9 cellular contexts compared by ENCODE assay signal in genomic region chr9:113343732-113344231, GRCh38. TPM values are rescaled to one million over a fixed set of nuclear protein-coding genes. Genes with fewer than 3 reads are reported as not detected.
DNase-seq lines count a peak whose midpoint lies in the region; ATAC-seq and TF ChIP-seq lines count a peak whose summit lies in the region.
"Had no signal": no experiment of that assay in that cellular context is flagged by ENCODE, and none has a peak within 500 bp of the region (broad histone marks: within the 10 kb centered on the region; RNA-seq: fewer than 3 reads in every experiment).

No MANE protein-coding gene starts in this region.

- peak overlapping the region; percentile 36 for H2AFZ ChIP-seq in DND-41 (ENCODE audit: low read depth, low read length)

- TF ChIP-seq CTCF in DND-41 (IDR thresholded peaks at IDR 0.05; ENCODE audit: borderline replicate concordance, extremely low read depth, low read length, poor library complexity, severe bottlenecking) (no peak), tibial artery (IDR thresholded peaks at IDR 0.05) (no peak)

- no peaks in the 10 kb centered on the region for H3K36me3 Mint-ChIP-seq in stimulated activated effector memory CD8-positive, alpha-beta T cell treated with anti-CD3 and anti-CD28 coated beads, Interleukin-12 subunit alpha, Interleukin-12 subunit beta, amount 100 ng/mL, for 72 hours
- peaks cover 0 to 3% (median 0%) of the 10 kb centered on the region in 5 donors for H3K36me3 Mint-ChIP-seq in naive thymus-derived CD4-positive, alpha-beta T cell

- H3K4me3 ChIP-seq in DND-41 (ENCODE audit: low read depth in 1 of 2, low read length in 2 of 2), result no peak overlapping the region
- no peak overlapping the region for H3K4me3 ChIP-seq in tibial artery
- no peak overlapping the region for H3K4me3 ChIP-seq in naive thymus-derived CD4-positive, alpha-beta T cell (ENCODE audit: low read length)

- peaks cover 0 to 7% (median 0%) of the 10 kb centered on the region in 5 donors for H3K27me3 Mint-ChIP-seq in naive thymus-derived CD4-positive, alpha-beta T cell

- peaks cover 32% of the 10 kb centered on the region for H3K4me1 Mint-ChIP-seq in stimulated activated effector memory CD8-positive, alpha-beta T cell treated with anti-CD3 and anti-CD28 coated beads, Interleukin-12 subunit alpha, Interleukin-12 subunit beta, amount 100 ng/mL, for 72 hours
- H3K4me1 Mint-ChIP-seq in naive thymus-derived CD4-positive, alpha-beta T cell, result peaks cover 12 to 58% (median 30%) of the 10 kb centered on the region in 7 donors

- H3K4me3 Mint-ChIP-seq in stimulated activated effector memory CD8-positive, alpha-beta T cell treated with anti-CD3 and anti-CD28 coated beads, Interleukin-12 subunit alpha, Interleukin-12 subunit beta, amount 100 ng/mL, for 72 hours, result no peak overlapping the region
- H3K4me3 Mint-ChIP-seq in naive thymus-derived CD4-positive, alpha-beta T cell, result no peak overlapping the region
- H3K4me3 Mint-ChIP-seq: central memory CD8-positive, alpha-beta T cell had no signal

- peaks cover 32% of the 10 kb centered on the region for H3K4me1 ChIP-seq in DND-41 (ENCODE audit: insufficient read depth, low read length)
- peaks cover 0 to 27% (median 18%) of the 10 kb centered on the region in 4 donors for H3K4me1 ChIP-seq in tibial artery
- H3K4me1 ChIP-seq in naive thymus-derived CD4-positive, alpha-beta T cell (ENCODE audit: control insufficient read depth in 2 of 2, insufficient read depth in 2 of 2, low read length in 2 of 2), result peaks cover 4 to 20% of the 10 kb centered on the region in 2 donors

- POLR2A ChIA-PET in naive thymus-derived CD4-positive, alpha-beta T cell (lab: Charles Lee), result interaction anchor here (0.9 kb wide), 1 partner anchor 28 kb away, joined by 3 read pairs; no protein-coding TSS in a partner anchor

- H3K79me2 ChIP-seq in DND-41 (ENCODE audit: insufficient read depth, low read length), result no peaks in the 10 kb centered on the region

- peaks cover 2% of the 10 kb centered on the region for H3K27me3 ChIP-seq in DND-41 (ENCODE audit: insufficient read depth, low read length, poor library complexity)
- no peaks in the 10 kb centered on the region for H3K27me3 ChIP-seq in layer of hippocampus (ENCODE audit: control insufficient read depth, insufficient read depth, low read length)
- no peaks in the 10 kb centered on the region for H3K27me3 ChIP-seq in tibial artery
- H3K27me3 ChIP-seq in naive thymus-derived CD4-positive, alpha-beta T cell (ENCODE audit: control insufficient read depth in 2 of 2, insufficient read depth in 2 of 2, low read length in 2 of 2), result peaks cover 0 to 1% of the 10 kb centered on the region in 2 donors

- no peak overlapping the region for H3K4me2 ChIP-seq in DND-41 (ENCODE audit: insufficient read depth, low read length)

- DNase-seq in DND-41 (peak; percentile 60), NCI-H2029 (lab: John Stamatoyannopoulos, UW) (peak; percentile 98), astrocyte of the hippocampus (ENCODE audit: low read depth, low spot score) (peak; percentile 73), tibial artery (peak; percentile 92)
- DNase-seq in stimulated activated effector memory CD8-positive, alpha-beta T cell treated with anti-CD3 and anti-CD28 coated beads, Interleukin-12 subunit alpha, Interleukin-12 subunit beta, amount 100 ng/mL, for 72 hours (ENCODE audit: low spot score in 2 of 2), result no peak
- no peak for DNase-seq in naive thymus-derived CD4-positive, alpha-beta T cell

- peak overlapping the region; percentile 28; the same call in 1 of the 2 replicates for H3K9ac ChIP-seq in DND-41 (ENCODE audit: low read depth, low read length)

- H4K20me1 ChIP-seq in DND-41 (ENCODE audit: insufficient read depth, low read length), result no peaks in the 10 kb centered on the region

- intact Hi-C loops in tibial artery (cut with DNase I; ENCODE audit: low total_unique reads), result no loop called here
- intact Hi-C loops in naive thymus-derived CD4-positive, alpha-beta T cell (cut with micrococcal nuclease), result loop anchor here in 1 of 2 donors (5.0 kb wide), 1 partner anchor 121 kb away; the partner anchor contains the start of genes FKBP15 and SLC31A1

- CTCF ChIA-PET in naive thymus-derived CD4-positive, alpha-beta T cell (lab: Charles Lee), result no interaction called here

- H3K27ac ChIP-seq in DND-41 (ENCODE audit: low read length) (peak overlapping the region; percentile 62; the same call in 1 of the 2 replicates), layer of hippocampus (ENCODE audit: low read depth, low read length) (peak overlapping the region; percentile 63), tibial artery (peak overlapping the region; percentile 82 to 83)
- no peak overlapping the region for H3K27ac ChIP-seq in naive thymus-derived CD4-positive, alpha-beta T cell (ENCODE audit: low read depth, low read length)

- H3K9me3 ChIP-seq in DND-41 (ENCODE audit: insufficient read depth, low read length, severe bottlenecking) (no peaks in the 10 kb centered on the region), tibial artery (no peaks in the 10 kb centered on the region)
- no peaks in the 10 kb centered on the region for H3K9me3 ChIP-seq in naive thymus-derived CD4-positive, alpha-beta T cell (ENCODE audit: control insufficient read depth in 2 of 3, low read length in 3 of 3)

- H3K9me3 Mint-ChIP-seq in stimulated activated effector memory CD8-positive, alpha-beta T cell treated with anti-CD3 and anti-CD28 coated beads, Interleukin-12 subunit alpha, Interleukin-12 subunit beta, amount 100 ng/mL, for 72 hours, result no peaks in the 10 kb centered on the region
- H3K9me3 Mint-ChIP-seq in naive thymus-derived CD4-positive, alpha-beta T cell, result no peaks in the 10 kb centered on the region
- H3K9me3 Mint-ChIP-seq: central memory CD8-positive, alpha-beta T cell had no signal

- no peaks in the 10 kb centered on the region for H3K36me3 ChIP-seq in DND-41 (ENCODE audit: insufficient read depth, low read length)
- no peaks in the 10 kb centered on the region for H3K36me3 ChIP-seq in tibial artery
- peaks cover 0 to 4% (median 0%) of the 10 kb centered on the region in 3 experiments for H3K36me3 ChIP-seq in naive thymus-derived CD4-positive, alpha-beta T cell (ENCODE audit: control insufficient read depth in 2 of 3, insufficient read depth in 3 of 3, low read length in 3 of 3)

- no peak for ATAC-seq in DND-41 (ENCODE audit: insufficient read depth, low read depth)
- ATAC-seq in GM18519 (IDR thresholded peaks at IDR 0.05; ENCODE audit: low FRiP score, unreplicated experiment), result no peak
- no peak for ATAC-seq in stimulated activated effector memory CD8-positive, alpha-beta T cell treated with anti-CD3 and anti-CD28 coated beads, Interleukin-12 subunit alpha, Interleukin-12 subunit beta, amount 100 ng/mL, for 72 hours
- ATAC-seq in naive thymus-derived CD4-positive, alpha-beta T cell, result no peak

- H3K27ac Mint-ChIP-seq in stimulated activated effector memory CD8-positive, alpha-beta T cell treated with anti-CD3 and anti-CD28 coated beads, Interleukin-12 subunit alpha, Interleukin-12 subunit beta, amount 100 ng/mL, for 72 hours, result no peak overlapping the region
- H3K27ac Mint-ChIP-seq in naive thymus-derived CD4-positive, alpha-beta T cell, result peak overlapping the region in 1 of 9 donors; percentile 44

RNA-seq across cellular contexts. Expression of gene WDR31, which starts 3.7 kb away (rescaled TPM):
- 1 to 10 TPM in 4 of 5 experiments, under 1 TPM in 1; 0.27 to 1.7 (median 1.0) TPM for total RNA-seq in naive thymus-derived CD4-positive, alpha-beta T cell
- polyA plus RNA-seq in naive thymus-derived CD4-positive, alpha-beta T cell, result under 1 TPM; 0.48 to 0.49 TPM

RNA-seq across cellular contexts. Expression of gene BSPRY, which starts 5.6 kb away (rescaled TPM):
- 1 to 10 TPM in 2 of 5 experiments, under 1 TPM in 1, not detected in 2; 0.13 to 9.6 (median 1.2) TPM for total RNA-seq in naive thymus-derived CD4-positive, alpha-beta T cell
- under 1 TPM; 0.13 to 0.48 TPM for polyA plus RNA-seq in naive thymus-derived CD4-positive, alpha-beta T cell

RNA-seq across cellular contexts. Expression of gene HDHD3, which starts 33.0 kb away (rescaled TPM):
- 10 to 100 TPM; 11.3 to 32.2 (median 20.5) TPM for total RNA-seq in naive thymus-derived CD4-positive, alpha-beta T cell
- 10 to 100 TPM; 47.1 to 52.8 TPM for polyA plus RNA-seq in naive thymus-derived CD4-positive, alpha-beta T cell

RNA-seq across cellular contexts. Expression of gene RNF183, which starts 40.6 kb away (rescaled TPM):
- total RNA-seq in naive thymus-derived CD4-positive, alpha-beta T cell, result not detected
- not detected for polyA plus RNA-seq in naive thymus-derived CD4-positive, alpha-beta T cell

RNA-seq across cellular contexts. Expression of gene ALAD, which starts 57.3 kb away (rescaled TPM):
- total RNA-seq in naive thymus-derived CD4-positive, alpha-beta T cell, result 10 to 100 TPM; 25.1 to 45.5 (median 39.1) TPM
- polyA plus RNA-seq in naive thymus-derived CD4-positive, alpha-beta T cell, result 10 to 100 TPM; 24.2 to 31.4 TPM

Comparison
In these comparisons a context has a peak if more than half of its experiments do, and no peak if none do; other contexts are left out.
1. DNase-seq: peak in DND-41 (single experiment), NCI-H2029 (single experiment), astrocyte of the hippocampus (single experiment) and tibial artery (2 of 2); none in stimulated activated effector memory CD8-positive, alpha-beta T cell treated with anti-CD3 and anti-CD28 coated beads, Interleukin-12 subunit alpha, Interleukin-12 subunit beta, amount 100 ng/mL, for 72 hours (0 of 2) and naive thymus-derived CD4-positive, alpha-beta T cell (0 of 9).